In genomic region chr2:79512442-79513401, GRCh38 we compare ENCODE assay signal across 8 cellular contexts. TPM values are rescaled to one million over a fixed set of nuclear protein-coding genes. Genes with fewer than 3 reads are reported as not detected.
DNase-seq lines count a peak whose midpoint lies in the region; ATAC-seq, FAIRE-seq and TF ChIP-seq lines count a peak whose summit lies in the region.

CTNNA2 (plus strand) TSS chr2:79513051.

- ATAC-seq in HG02610 (IDR thresholded peaks at IDR 0.05; ENCODE audit: unreplicated experiment) (peak; percentile 78), GM19328 (IDR thresholded peaks at IDR 0.05; ENCODE audit: unreplicated experiment) (no peak)

- H3K4me1 ChIP-seq in astrocyte (ENCODE audit: insufficient read depth, low read length) (no peaks in the 10 kb centered on the region), spleen (peaks cover 0 to 10% (median 0%) of the 10 kb centered on the region in 6 donors)

- H4K20me1 ChIP-seq in astrocyte (ENCODE audit: insufficient read depth, low read length): no peaks in the 10 kb centered on the region

- H3K27me3 Mint-ChIP-seq in astrocyte (ENCODE audit: low read depth, unreplicated experiment): peaks cover 3% of the 10 kb centered on the region

- peak within 1 kb of the TSS; percentile 17 for H3K4me3 ChIP-seq in astrocyte (ENCODE audit: insufficient read depth, low read depth, low read length)
- peak within 1 kb of the TSS in 5 of 8 donors; percentile 36 to 68 (median 46) for H3K4me3 ChIP-seq in spleen

- H3K36me3 Mint-ChIP-seq in astrocyte (ENCODE audit: low read depth, unreplicated experiment): no peaks in the 10 kb centered on the region

- H2AFZ ChIP-seq in astrocyte (ENCODE audit: low read depth, low read length): peak within 1 kb of the TSS; percentile 47

- H3K9ac ChIP-seq in astrocyte (ENCODE audit: low read length): no peak within 1 kb of the TSS

- no peaks in the 10 kb centered on the region for H3K9me3 ChIP-seq in astrocyte (ENCODE audit: insufficient read depth, low read depth, low read length)
- H3K9me3 ChIP-seq in spleen: peaks cover 0 to 19% (median 0%) of the 10 kb centered on the region in 8 donors

- intact Hi-C loops in spleen (cut with DNase I; ENCODE audit: low total_unique reads): no loop called here

- TF ChIP-seq POLR2A in spleen (IDR thresholded peaks at IDR 0.05): no peak

- 3 to 7% (median 5%) methylated on average over 26 to 87 of the region's 87 CpGs for WGBS in spleen, 5 donors

- H3K27me3 ChIP-seq in astrocyte (ENCODE audit: insufficient read depth, low read length) (peaks cover 2% of the 10 kb centered on the region), spleen (replicated peaks in 1 of 7) (peaks cover 0 to 39% (median 12%) of the 10 kb centered on the region in 7 donors)

- H3K9me3 Mint-ChIP-seq in astrocyte (ENCODE audit: unreplicated experiment): no peaks in the 10 kb centered on the region

- no peak for FAIRE-seq in astrocyte (lab: Jason Lieb, UNC)

- H3K27ac ChIP-seq in astrocyte (ENCODE audit: low read depth, low read length): no peak within 1 kb of the TSS
- H3K27ac ChIP-seq in spleen: no peak within 1 kb of the TSS

- no peaks in the 10 kb centered on the region for H3K79me2 ChIP-seq in astrocyte (ENCODE audit: insufficient read depth, low read length)

- H3K36me3 ChIP-seq in astrocyte (ENCODE audit: insufficient read depth, low read length) (no peaks in the 10 kb centered on the region), spleen (no peaks in the 10 kb centered on the region)

- peak within 1 kb of the TSS; percentile 42 for H3K27ac Mint-ChIP-seq in astrocyte (ENCODE audit: unreplicated experiment)

- H3K4me1 Mint-ChIP-seq in astrocyte (ENCODE audit: low read depth, unreplicated experiment): no peaks in the 10 kb centered on the region

- TF ChIP-seq CTCF in astrocyte (IDR thresholded peaks at IDR 0.05; ENCODE audit: insufficient read depth, low read depth, low read length): no peak
- TF ChIP-seq CTCF in spleen (IDR thresholded peaks at IDR 0.05 in 8 of 11, conservative IDR thresholded peaks at IDR 0.05 in 3 of 11): peak in 1 of 11 experiments; percentile 25

- peak within 1 kb of the TSS; percentile 89 for H3K4me3 Mint-ChIP-seq in astrocyte (ENCODE audit: unreplicated experiment)

- DNase-seq in EH (ENCODE audit: low read depth) (peak; percentile 1), NCI-H2227 treated with DMSO at 0.1 percent for 48 hours (lab: John Stamatoyannopoulos, UW) (peak; percentile 93), astrocyte (ENCODE audit: low read depth) (peak; percentile 10), iPS-NIHi7 (ENCODE audit: extremely low spot score) (peak; percentile 95), spleen (peak; percentile 75)
- DNase-seq in NK-92 treated with Interleukin-12 subunit alpha and Interleukin-12 subunit beta, amount 100 ng/mL, for 24 hours (lab: John Stamatoyannopoulos, UW): no peak

- H3K4me2 ChIP-seq in astrocyte (ENCODE audit: low read length): peak within 1 kb of the TSS; percentile 81

RNA-seq across cellular contexts. Expression of gene CTNNA2, which starts in this region (rescaled TPM):
- 3.9 and 4.3 TPM in 2 replicates for total RNA-seq in astrocyte
- not detected for total RNA-seq in spleen
- not detected for polyA plus RNA-seq in spleen

Comparison
In these comparisons a context has a peak if more than half of its experiments do, and no peak if none do; other contexts are left out.
1. Peak in DNase-seq and H3K4me3 ChIP-seq in spleen; RNA of the gene not detected or under 1 TPM.